In genomic region chr2:24313744-24314632, GRCh38 we compare ENCODE assay signal across 1 cellular context.
TF ChIP-seq lines count a peak whose summit lies in the region.

No MANE protein-coding gene starts in this region.

TF ChIP-seq in GM12891, 5 proteins besides CTCF, POLR2A, EP300 and RAD21:
- TF ChIP-seq SPI1 (IDR thresholded peaks at IDR 0.05; ENCODE audit: low read depth, low read length) (peak; percentile 24; the same call in 1 of the 2 replicates), POLR2AphosphoS5 (IDR thresholded peaks at IDR 0.05; ENCODE audit: low read depth, low read length) (no peak)
TF ChIP-seq in GM12891: peak in this region for 1.
